ENCODE assay signal across 10 cellular contexts in genomic region chr4:77308843-77309242, GRCh38.
A peak's percentile ranks its signal among the peaks of the same experiment; 100 is the strongest.
DNase-seq lines count a peak whose midpoint lies in the region; ATAC-seq and TF ChIP-seq lines count a peak whose summit lies in the region.
"Had no signal": no experiment of that assay in that cellular context is flagged by ENCODE, and none has a peak within 500 bp of the region (broad histone marks: within the 10 kb centered on the region; RNA-seq: fewer than 3 reads in every experiment).

No MANE protein-coding gene starts in this region.

- no peak overlapping the region for H3K4me3 ChIP-seq in HL-60 (replicated peaks; ENCODE audit: insufficient read depth, low read length)
- H3K4me3 ChIP-seq: BLaER1 treated with 17β-estradiol and CSF1 and Interleukin-3, amounts not matched to agents 10 nM and 100 nM; skin epidermis had no signal

- ATAC-seq in HG03135 (IDR thresholded peaks at IDR 0.05; ENCODE audit: unreplicated experiment) = no peak

- no peak overlapping the region for H3K27ac ChIP-seq in HL-60 (replicated peaks)
- H3K27ac ChIP-seq: BLaER1 treated with 17β-estradiol and CSF1 and Interleukin-3, amounts not matched to agents 10 nM and 100 nM; skin epidermis had no signal

- no peak overlapping the region for H3K27ac Mint-ChIP-seq in activated T-cell treated with anti-CD3 and anti-CD28 coated beads, Interleukin-2, amount 50 U/mL, for 24 hours

- H3K27me3 ChIP-seq in HL-60 (ENCODE audit: insufficient read depth, poor library complexity, severe bottlenecking) = peaks cover 2% of the 10 kb centered on the region
- H3K27me3 ChIP-seq: BLaER1 treated with 17β-estradiol and CSF1 and Interleukin-3, amounts not matched to agents 10 nM and 100 nM had no signal

- DNase-seq in NCI-H1092 treated with DMSO at 0.1 percent for 48 hours (lab: John Stamatoyannopoulos, UW) = peak; percentile 13
- no peak for DNase-seq in NCI-H1092 (lab: John Stamatoyannopoulos, UW)
- peak; percentile 5 to 14 for DNase-seq in HL-60 (ENCODE audit: low read depth in 1 of 2, low spot score in 1 of 2)
- peak; percentile 6 for DNase-seq in SK-N-DZ (ENCODE audit: low spot score)
- peak; percentile 28 for DNase-seq in iris pigment epithelial cell (ENCODE audit: low read depth)
- no peak for DNase-seq in mucosa of gallbladder (ENCODE audit: low spot score)
- no peak for DNase-seq in activated T-cell treated with anti-CD3 and anti-CD28 coated beads, Interleukin-2, amount 50 U/mL, for 24 hours

- TF ChIP-seq CTCF in HL-60 (IDR thresholded peaks at IDR 0.05; ENCODE audit: insufficient read depth, low read length) = no peak

- H3K4me1 Mint-ChIP-seq in activated T-cell treated with anti-CD3 and anti-CD28 coated beads, Interleukin-2, amount 50 U/mL, for 24 hours (ENCODE audit: low read depth) = no peaks in the 10 kb centered on the region

- H3K27me3 Mint-ChIP-seq in activated T-cell treated with anti-CD3 and anti-CD28 coated beads, Interleukin-2, amount 50 U/mL, for 24 hours = no peaks in the 10 kb centered on the region

- no peak overlapping the region for H3K4me3 Mint-ChIP-seq in activated T-cell treated with anti-CD3 and anti-CD28 coated beads, Interleukin-2, amount 50 U/mL, for 24 hours

- H3K36me3 Mint-ChIP-seq in activated T-cell treated with anti-CD3 and anti-CD28 coated beads, Interleukin-2, amount 50 U/mL, for 24 hours (ENCODE audit: low read depth) = no peaks in the 10 kb centered on the region

- H3K9me3 Mint-ChIP-seq in activated T-cell treated with anti-CD3 and anti-CD28 coated beads, Interleukin-2, amount 50 U/mL, for 24 hours = no peaks in the 10 kb centered on the region

Comparison
In these comparisons a context has a peak if more than half of its experiments do, and no peak if none do; other contexts are left out.
1. DNase-seq: peak in NCI-H1092 treated with DMSO at 0.1 percent for 48 hours (single experiment), HL-60 (2 of 2), SK-N-DZ (single experiment) and iris pigment epithelial cell (single experiment); none in NCI-H1092 (single experiment), mucosa of gallbladder (single experiment) and activated T-cell treated with anti-CD3 and anti-CD28 coated beads, Interleukin-2, amount 50 U/mL, for 24 hours (single experiment).